ENCODE assay signal across 15 cellular contexts in genomic region chr1:114111731-114112661, GRCh38. TPM values are rescaled to one million over a fixed set of nuclear protein-coding genes. Genes with fewer than 3 reads are reported as not detected.
"Had no signal": no experiment of that assay in that cellular context is flagged by ENCODE, and none has a peak within 500 bp of the region (broad histone marks: within the 10 kb centered on the region; RNA-seq: fewer than 3 reads in every experiment).

No MANE protein-coding gene starts in this region.

- DNase-seq: activated CD4-positive, alpha-beta T cell treated with anti-CD3 and anti-CD28 coated beads, Interleukin-2, amount 10 ng/mL, durations not matched to agents 7 days and 5 days; activated CD4-positive, CD25-positive, alpha-beta regulatory T cell; activated gamma-delta T cell treated with Interleukin-2 at 50 U/mL for 16 hours; activated naive CD8-positive, alpha-beta T cell treated with anti-CD3 and anti-CD28 coated beads, Interleukin-2, amount 50 U/mL, for 24 hours; activated T-cell treated with anti-CD3 and anti-CD28 coated beads, Interleukin-2, amount 50 U/mL, for 24 hours; esophagus squamous epithelium; foreskin fibroblast; glutamatergic neuron; naive thymus-derived CD4-positive, alpha-beta T cell; stimulated activated CD4-positive, alpha-beta T cell treated with anti-CD3 and anti-CD28 coated beads, Interleukin-12 subunit alpha, Interleukin-12 subunit beta, amount 100 ng/mL, for 4 hours; stimulated activated naive CD4-positive, alpha-beta T cell; substantia nigra; T-helper 1 cell; transverse colon had no signal

- H3K27me3 Mint-ChIP-seq: activated CD4-positive, alpha-beta T cell treated with anti-CD3 and anti-CD28 coated beads, Interleukin-2, amount 10 ng/mL, durations not matched to agents 7 days and 5 days; activated T-cell treated with anti-CD3 and anti-CD28 coated beads, Interleukin-2, amount 50 U/mL, for 24 hours; naive thymus-derived CD4-positive, alpha-beta T cell had no signal

- H3K4me3 Mint-ChIP-seq: activated CD4-positive, alpha-beta T cell treated with anti-CD3 and anti-CD28 coated beads, Interleukin-2, amount 10 ng/mL, durations not matched to agents 7 days and 5 days; activated naive CD8-positive, alpha-beta T cell treated with anti-CD3 and anti-CD28 coated beads, Interleukin-2, amount 50 U/mL, for 24 hours; activated T-cell treated with anti-CD3 and anti-CD28 coated beads, Interleukin-2, amount 50 U/mL, for 24 hours; naive thymus-derived CD4-positive, alpha-beta T cell had no signal

- H3K9me3 Mint-ChIP-seq: activated CD4-positive, alpha-beta T cell treated with anti-CD3 and anti-CD28 coated beads, Interleukin-2, amount 10 ng/mL, durations not matched to agents 7 days and 5 days; activated naive CD8-positive, alpha-beta T cell treated with anti-CD3 and anti-CD28 coated beads, Interleukin-2, amount 50 U/mL, for 24 hours; activated T-cell treated with anti-CD3 and anti-CD28 coated beads, Interleukin-2, amount 50 U/mL, for 24 hours; naive thymus-derived CD4-positive, alpha-beta T cell had no signal

- ATAC-seq: activated naive CD8-positive, alpha-beta T cell treated with anti-CD3 and anti-CD28 coated beads, Interleukin-2, amount 50 U/mL, for 24 hours; naive thymus-derived CD4-positive, alpha-beta T cell had no signal

- H3K27ac Mint-ChIP-seq: activated CD4-positive, alpha-beta T cell treated with anti-CD3 and anti-CD28 coated beads, Interleukin-2, amount 10 ng/mL, durations not matched to agents 7 days and 5 days; activated naive CD8-positive, alpha-beta T cell treated with anti-CD3 and anti-CD28 coated beads, Interleukin-2, amount 50 U/mL, for 24 hours; activated T-cell treated with anti-CD3 and anti-CD28 coated beads, Interleukin-2, amount 50 U/mL, for 24 hours had no signal

- H3K36me3 Mint-ChIP-seq: naive thymus-derived CD4-positive, alpha-beta T cell had no signal

RNA-seq across cellular contexts. Expression of gene SYT6, which starts 41.7 kb away (rescaled TPM):
- total RNA-seq: activated CD4-positive, alpha-beta T cell treated with anti-CD3 and anti-CD28 coated beads, Interleukin-2, amount 10 ng/mL, durations not matched to agents 7 days and 5 days; esophagus squamous epithelium; naive thymus-derived CD4-positive, alpha-beta T cell; osteocyte had no signal
